3 cellular contexts compared by ENCODE assay signal in the genomic region with DNA sequence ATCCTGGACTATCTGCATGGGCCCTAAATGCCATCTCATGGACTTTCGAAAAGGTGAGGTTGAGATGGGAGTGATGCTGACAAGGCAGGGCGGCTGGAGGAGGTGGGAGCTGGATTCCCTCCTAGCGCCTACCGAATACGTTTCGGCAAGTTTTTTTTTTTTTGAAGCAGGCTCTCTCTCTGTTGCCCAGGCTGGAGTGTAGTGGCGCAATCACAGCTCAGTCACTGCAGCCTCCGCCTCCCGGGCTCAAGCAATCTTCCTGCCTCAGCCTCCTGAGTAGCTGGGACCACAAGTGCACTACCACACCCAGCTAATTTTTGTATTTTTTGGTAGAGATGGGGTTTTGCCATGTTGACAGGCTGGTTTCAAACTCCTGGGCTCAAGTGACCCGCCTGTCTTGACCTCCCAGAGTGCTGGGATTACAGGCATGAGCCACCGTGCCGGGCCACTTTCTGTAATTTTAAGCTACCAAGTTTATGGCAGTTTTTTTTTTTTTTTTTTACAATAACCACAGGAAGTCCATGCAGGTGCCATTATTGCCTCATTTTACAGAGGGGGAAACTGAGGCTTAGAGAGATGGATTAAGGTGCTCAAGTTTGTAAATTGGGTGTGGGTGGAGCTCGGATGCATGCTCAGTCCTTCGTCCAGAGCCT.
TF ChIP-seq lines count a peak whose summit lies in the region.

No MANE protein-coding gene starts in this region.

TF ChIP-seq in HCT116, 20 proteins besides CTCF, POLR2A, EP300 and RAD21:
- TF ChIP-seq MAX (IDR thresholded peaks at IDR 0.05), result no peak
- TF ChIP-seq ELF1 (IDR thresholded peaks at IDR 0.05; ENCODE audit: borderline replicate concordance, low read depth), result no peak
- no peak for TF ChIP-seq POLR2AphosphoS5 (IDR thresholded peaks at IDR 0.05; ENCODE audit: low read depth, low read length)
- no peak for TF ChIP-seq TCF7L2 (IDR thresholded peaks at IDR 0.05; ENCODE audit: borderline replicate concordance, extremely low read depth, insufficient read depth, insufficient read length)
- TF ChIP-seq FOSL1 (IDR thresholded peaks at IDR 0.05; ENCODE audit: low read depth), result no peak
- no peak for TF ChIP-seq CEBPB (IDR thresholded peaks at IDR 0.05; ENCODE audit: low read depth)
- no peak for TF ChIP-seq JUND (IDR thresholded peaks at IDR 0.05)
- TF ChIP-seq CBX3 (IDR thresholded peaks at IDR 0.05; ENCODE audit: low read depth), result no peak
- no peak for TF ChIP-seq SIN3A (IDR thresholded peaks at IDR 0.05; ENCODE audit: low read depth)

TF ChIP-seq in HepG2, 621 proteins besides CTCF, POLR2A, EP300 and RAD21 (continues in another document):
- TF ChIP-seq BCL3 (CRISPR knock-in tag; IDR thresholded peaks at IDR 0.05) (no peak), ZMAT3 (CRISPR knock-in tag; conservative IDR thresholded peaks at IDR 0.05) (no peak), REL (CRISPR knock-in tag; conservative IDR thresholded peaks at IDR 0.05) (no peak), MXD1 (CRISPR knock-in tag; IDR thresholded peaks at IDR 0.05) (no peak), ZBTB33 (CRISPR knock-in tag; IDR thresholded peaks at IDR 0.05) (peak; percentile 54; the same call in 1 of the 2 replicates), POGZ (CRISPR knock-in tag; IDR thresholded peaks at IDR 0.05) (peak; percentile 48; the same call in 1 of the 2 replicates), ZFP62 (CRISPR knock-in tag; IDR thresholded peaks at IDR 0.05) (no peak), ZNF629 (CRISPR knock-in tag; conservative IDR thresholded peaks at IDR 0.05) (no peak), ZNF232 (CRISPR knock-in tag; IDR thresholded peaks at IDR 0.05; ENCODE audit: borderline replicate concordance) (no peak), ZNF512 (CRISPR knock-in tag; IDR thresholded peaks at IDR 0.05) (no peak), NFKB2 (CRISPR knock-in tag; IDR thresholded peaks at IDR 0.05; ENCODE audit: borderline replicate concordance) (no peak), PLSCR1 (CRISPR knock-in tag; IDR thresholded peaks at IDR 0.05; ENCODE audit: borderline replicate concordance) (no peak), RORA (CRISPR knock-in tag; IDR thresholded peaks at IDR 0.05) (no peak)
- TF ChIP-seq, protein P1, sequence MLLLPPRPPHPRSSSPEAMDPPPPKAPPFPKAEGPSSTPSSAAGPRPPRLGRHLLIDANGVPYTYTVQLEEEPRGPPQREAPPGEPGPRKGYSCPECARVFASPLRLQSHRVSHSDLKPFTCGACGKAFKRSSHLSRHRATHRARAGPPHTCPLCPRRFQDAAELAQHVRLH (CRISPR knock-in tag; IDR thresholded peaks at IDR 0.05; ENCODE audit: borderline replicate concordance, low read depth), result no peak
- TF ChIP-seq, protein P2, sequence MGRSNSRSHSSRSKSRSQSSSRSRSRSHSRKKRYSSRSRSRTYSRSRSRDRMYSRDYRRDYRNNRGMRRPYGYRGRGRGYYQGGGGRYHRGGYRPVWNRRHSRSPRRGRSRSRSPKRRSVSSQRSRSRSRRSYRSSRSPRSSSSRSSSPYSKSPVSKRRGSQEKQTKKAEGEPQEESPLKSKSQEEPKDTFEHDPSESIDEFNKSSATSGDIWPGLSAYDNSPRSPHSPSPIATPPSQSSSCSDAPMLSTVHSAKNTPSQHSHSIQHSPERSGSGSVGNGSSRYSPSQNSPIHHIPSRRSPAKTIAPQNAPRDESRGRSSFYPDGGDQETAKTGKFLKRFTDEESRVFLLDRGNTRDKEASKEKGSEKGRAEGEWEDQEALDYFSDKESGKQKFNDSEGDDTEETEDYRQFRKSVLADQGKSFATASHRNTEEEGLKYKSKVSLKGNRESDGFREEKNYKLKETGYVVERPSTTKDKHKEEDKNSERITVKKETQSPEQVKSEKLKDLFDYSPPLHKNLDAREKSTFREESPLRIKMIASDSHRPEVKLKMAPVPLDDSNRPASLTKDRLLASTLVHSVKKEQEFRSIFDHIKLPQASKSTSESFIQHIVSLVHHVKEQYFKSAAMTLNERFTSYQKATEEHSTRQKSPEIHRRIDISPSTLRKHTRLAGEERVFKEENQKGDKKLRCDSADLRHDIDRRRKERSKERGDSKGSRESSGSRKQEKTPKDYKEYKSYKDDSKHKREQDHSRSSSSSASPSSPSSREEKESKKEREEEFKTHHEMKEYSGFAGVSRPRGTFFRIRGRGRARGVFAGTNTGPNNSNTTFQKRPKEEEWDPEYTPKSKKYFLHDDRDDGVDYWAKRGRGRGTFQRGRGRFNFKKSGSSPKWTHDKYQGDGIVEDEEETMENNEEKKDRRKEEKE (IDR thresholded peaks at IDR 0.05), result no peak

TF ChIP-seq in GM12891, 5 proteins besides CTCF, POLR2A, EP300 and RAD21:
- no peak for TF ChIP-seq POU2F2 (IDR thresholded peaks at IDR 0.05; ENCODE audit: low read depth, low read length)
- no peak for TF ChIP-seq SPI1 (IDR thresholded peaks at IDR 0.05; ENCODE audit: low read depth, low read length)
- no peak for TF ChIP-seq TAF1 (IDR thresholded peaks at IDR 0.05; ENCODE audit: low read depth, low read length)
- no peak for TF ChIP-seq PAX5 (IDR thresholded peaks at IDR 0.05; ENCODE audit: insufficient read depth, low read length, severe bottlenecking)
- TF ChIP-seq POLR2AphosphoS5 (IDR thresholded peaks at IDR 0.05; ENCODE audit: low read depth, low read length), result no peak
TF ChIP-seq in GM12891: peak in this region for 0.
